8 cellular contexts compared by ENCODE assay signal in the genomic region with DNA sequence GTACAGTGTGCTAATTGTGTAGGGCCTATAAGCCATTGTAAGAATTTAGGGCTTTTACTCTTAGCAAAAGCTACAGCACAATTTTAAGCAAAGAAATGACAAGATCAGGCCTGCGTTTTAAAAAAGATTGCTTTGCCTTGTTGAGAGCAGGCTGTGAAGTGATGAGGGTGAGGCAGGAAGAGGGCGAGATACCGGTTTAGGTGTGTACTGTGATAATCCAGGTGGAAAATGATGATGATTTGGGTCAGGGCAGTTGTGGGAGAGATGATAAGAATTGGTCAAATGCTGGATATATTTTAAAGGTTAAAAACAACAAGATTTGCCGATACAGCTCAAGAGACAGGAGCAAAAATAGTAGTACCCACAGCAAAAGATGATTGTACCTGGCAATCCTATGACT.
"Had no signal": no experiment of that assay in that cellular context is flagged by ENCODE, and none has a peak within 500 bp of the region (broad histone marks: within the 10 kb centered on the region; RNA-seq: fewer than 3 reads in every experiment).

No MANE protein-coding gene starts in this region.

- FAIRE-seq: G401.6, GM12878, GM12891, GM12892, GM18507, GM19239 had no signal

- DNase-seq: GDM1, GF-D8 had no signal

- H3K4me3 ChIP-seq: GM12878 had no signal

- ATAC-seq: GM12878 had no signal
